1 cellular context compared by ENCODE assay signal in genomic region chr10:72364239-72364777, GRCh38.
A peak's percentile ranks its signal among the peaks of the same experiment; 100 is the strongest.
TF ChIP-seq lines count a peak whose summit lies in the region.

No MANE protein-coding gene starts in this region.

TF ChIP-seq in K562, 482 proteins besides CTCF, POLR2A, EP300 and RAD21 (continued from another document and continues in another):
- TF ChIP-seq, protein P1, sequence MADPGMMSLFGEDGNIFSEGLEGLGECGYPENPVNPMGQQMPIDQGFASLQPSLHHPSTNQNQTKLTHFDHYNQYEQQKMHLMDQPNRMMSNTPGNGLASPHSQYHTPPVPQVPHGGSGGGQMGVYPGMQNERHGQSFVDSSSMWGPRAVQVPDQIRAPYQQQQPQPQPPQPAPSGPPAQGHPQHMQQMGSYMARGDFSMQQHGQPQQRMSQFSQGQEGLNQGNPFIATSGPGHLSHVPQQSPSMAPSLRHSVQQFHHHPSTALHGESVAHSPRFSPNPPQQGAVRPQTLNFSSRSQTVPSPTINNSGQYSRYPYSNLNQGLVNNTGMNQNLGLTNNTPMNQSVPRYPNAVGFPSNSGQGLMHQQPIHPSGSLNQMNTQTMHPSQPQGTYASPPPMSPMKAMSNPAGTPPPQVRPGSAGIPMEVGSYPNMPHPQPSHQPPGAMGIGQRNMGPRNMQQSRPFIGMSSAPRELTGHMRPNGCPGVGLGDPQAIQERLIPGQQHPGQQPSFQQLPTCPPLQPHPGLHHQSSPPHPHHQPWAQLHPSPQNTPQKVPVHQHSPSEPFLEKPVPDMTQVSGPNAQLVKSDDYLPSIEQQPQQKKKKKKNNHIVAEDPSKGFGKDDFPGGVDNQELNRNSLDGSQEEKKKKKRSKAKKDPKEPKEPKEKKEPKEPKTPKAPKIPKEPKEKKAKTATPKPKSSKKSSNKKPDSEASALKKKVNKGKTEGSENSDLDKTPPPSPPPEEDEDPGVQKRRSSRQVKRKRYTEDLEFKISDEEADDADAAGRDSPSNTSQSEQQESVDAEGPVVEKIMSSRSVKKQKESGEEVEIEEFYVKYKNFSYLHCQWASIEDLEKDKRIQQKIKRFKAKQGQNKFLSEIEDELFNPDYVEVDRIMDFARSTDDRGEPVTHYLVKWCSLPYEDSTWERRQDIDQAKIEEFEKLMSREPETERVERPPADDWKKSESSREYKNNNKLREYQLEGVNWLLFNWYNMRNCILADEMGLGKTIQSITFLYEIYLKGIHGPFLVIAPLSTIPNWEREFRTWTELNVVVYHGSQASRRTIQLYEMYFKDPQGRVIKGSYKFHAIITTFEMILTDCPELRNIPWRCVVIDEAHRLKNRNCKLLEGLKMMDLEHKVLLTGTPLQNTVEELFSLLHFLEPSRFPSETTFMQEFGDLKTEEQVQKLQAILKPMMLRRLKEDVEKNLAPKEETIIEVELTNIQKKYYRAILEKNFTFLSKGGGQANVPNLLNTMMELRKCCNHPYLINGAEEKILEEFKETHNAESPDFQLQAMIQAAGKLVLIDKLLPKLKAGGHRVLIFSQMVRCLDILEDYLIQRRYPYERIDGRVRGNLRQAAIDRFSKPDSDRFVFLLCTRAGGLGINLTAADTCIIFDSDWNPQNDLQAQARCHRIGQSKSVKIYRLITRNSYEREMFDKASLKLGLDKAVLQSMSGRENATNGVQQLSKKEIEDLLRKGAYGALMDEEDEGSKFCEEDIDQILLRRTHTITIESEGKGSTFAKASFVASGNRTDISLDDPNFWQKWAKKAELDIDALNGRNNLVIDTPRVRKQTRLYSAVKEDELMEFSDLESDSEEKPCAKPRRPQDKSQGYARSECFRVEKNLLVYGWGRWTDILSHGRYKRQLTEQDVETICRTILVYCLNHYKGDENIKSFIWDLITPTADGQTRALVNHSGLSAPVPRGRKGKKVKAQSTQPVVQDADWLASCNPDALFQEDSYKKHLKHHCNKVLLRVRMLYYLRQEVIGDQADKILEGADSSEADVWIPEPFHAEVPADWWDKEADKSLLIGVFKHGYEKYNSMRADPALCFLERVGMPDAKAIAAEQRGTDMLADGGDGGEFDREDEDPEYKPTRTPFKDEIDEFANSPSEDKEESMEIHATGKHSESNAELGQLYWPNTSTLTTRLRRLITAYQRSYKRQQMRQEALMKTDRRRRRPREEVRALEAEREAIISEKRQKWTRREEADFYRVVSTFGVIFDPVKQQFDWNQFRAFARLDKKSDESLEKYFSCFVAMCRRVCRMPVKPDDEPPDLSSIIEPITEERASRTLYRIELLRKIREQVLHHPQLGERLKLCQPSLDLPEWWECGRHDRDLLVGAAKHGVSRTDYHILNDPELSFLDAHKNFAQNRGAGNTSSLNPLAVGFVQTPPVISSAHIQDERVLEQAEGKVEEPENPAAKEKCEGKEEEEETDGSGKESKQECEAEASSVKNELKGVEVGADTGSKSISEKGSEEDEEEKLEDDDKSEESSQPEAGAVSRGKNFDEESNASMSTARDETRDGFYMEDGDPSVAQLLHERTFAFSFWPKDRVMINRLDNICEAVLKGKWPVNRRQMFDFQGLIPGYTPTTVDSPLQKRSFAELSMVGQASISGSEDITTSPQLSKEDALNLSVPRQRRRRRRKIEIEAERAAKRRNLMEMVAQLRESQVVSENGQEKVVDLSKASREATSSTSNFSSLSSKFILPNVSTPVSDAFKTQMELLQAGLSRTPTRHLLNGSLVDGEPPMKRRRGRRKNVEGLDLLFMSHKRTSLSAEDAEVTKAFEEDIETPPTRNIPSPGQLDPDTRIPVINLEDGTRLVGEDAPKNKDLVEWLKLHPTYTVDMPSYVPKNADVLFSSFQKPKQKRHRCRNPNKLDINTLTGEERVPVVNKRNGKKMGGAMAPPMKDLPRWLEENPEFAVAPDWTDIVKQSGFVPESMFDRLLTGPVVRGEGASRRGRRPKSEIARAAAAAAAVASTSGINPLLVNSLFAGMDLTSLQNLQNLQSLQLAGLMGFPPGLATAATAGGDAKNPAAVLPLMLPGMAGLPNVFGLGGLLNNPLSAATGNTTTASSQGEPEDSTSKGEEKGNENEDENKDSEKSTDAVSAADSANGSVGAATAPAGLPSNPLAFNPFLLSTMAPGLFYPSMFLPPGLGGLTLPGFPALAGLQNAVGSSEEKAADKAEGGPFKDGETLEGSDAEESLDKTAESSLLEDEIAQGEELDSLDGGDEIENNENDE (IDR thresholded peaks at IDR 0.05; ENCODE audit: low read depth, low read length) = no peak
- TF ChIP-seq NR2C1 (IDR thresholded peaks at IDR 0.05) (no peak), NR2C1 (tag; IDR thresholded peaks at IDR 0.05) (no peak), GTF2F1 (IDR thresholded peaks at IDR 0.05; ENCODE audit: low read depth, low read length) (peak; percentile 42; the same call in 1 of the 2 replicates), ZNF140 (CRISPR knock-in tag; IDR thresholded peaks at IDR 0.05) (no peak), FOXO4 (CRISPR knock-in tag; IDR thresholded peaks at IDR 0.05) (no peak), IFI16 (CRISPR knock-in tag; IDR thresholded peaks at IDR 0.05) (no peak), ZNF583 (CRISPR knock-in tag; IDR thresholded peaks at IDR 0.05) (no peak), ZNF609 (CRISPR knock-in tag; IDR thresholded peaks at IDR 0.05; ENCODE audit: borderline replicate concordance) (peak; percentile 39; the same call in 1 of the 2 replicates), RFX7 (CRISPR knock-in tag; IDR thresholded peaks at IDR 0.05) (no peak), GABPB1 (CRISPR knock-in tag; IDR thresholded peaks at IDR 0.05) (peak; percentile 74), ZZZ3 (IDR thresholded peaks at IDR 0.05) (no peak), CBX3 (IDR thresholded peaks at IDR 0.05; ENCODE audit: borderline replicate concordance in 1 of 2, low read length in 2 of 2) (peak in 1 of 2 experiments; percentile 54; a peak in 1 of 3 replicates), ERF (CRISPR knock-in tag; IDR thresholded peaks at IDR 0.05) (no peak), ETV1 (tag; conservative IDR thresholded peaks at IDR 0.05; ENCODE audit: low read depth) (peak; percentile 79), GABPB2 (CRISPR knock-in tag; conservative IDR thresholded peaks at IDR 0.05) (no peak), POU5F1 (IDR thresholded peaks at IDR 0.05; ENCODE audit: borderline replicate concordance, low read depth, low read length, partially characterized antibody) (no peak), TGIF2 (CRISPR knock-in tag; IDR thresholded peaks at IDR 0.05) (no peak), GATAD2B (IDR thresholded peaks at IDR 0.05; ENCODE audit: borderline replicate concordance) (no peak), MAX (CRISPR knock-in tag; IDR thresholded peaks at IDR 0.05) (no peak), ZNF584 (CRISPR knock-in tag; IDR thresholded peaks at IDR 0.05; ENCODE audit: low read depth) (no peak), PURB (CRISPR knock-in tag; IDR thresholded peaks at IDR 0.05; ENCODE audit: low read depth) (no peak), GATAD2A (IDR thresholded peaks at IDR 0.05) (no peak), ZNF830 (CRISPR knock-in tag; IDR thresholded peaks at IDR 0.05) (no peak), DACH1 (IDR thresholded peaks at IDR 0.05; ENCODE audit: partially characterized antibody) (no peak), CBFA2T2 (conservative IDR thresholded peaks at IDR 0.05) (no peak), CCNT2 (IDR thresholded peaks at IDR 0.05; ENCODE audit: borderline replicate concordance, extremely low read depth, insufficient read length, low read depth, low read length) (no peak), FOXJ2 (tag; IDR thresholded peaks at IDR 0.05) (no peak), HMBOX1 (IDR thresholded peaks at IDR 0.05) (no peak), CREB3L1 (IDR thresholded peaks at IDR 0.05; ENCODE audit: borderline replicate concordance, low read depth) (no peak), ZNF23 (CRISPR knock-in tag; IDR thresholded peaks at IDR 0.05) (no peak), WHSC1 (IDR thresholded peaks at IDR 0.05; ENCODE audit: low read length) (no peak), KAT7 (CRISPR knock-in tag; IDR thresholded peaks at IDR 0.05; ENCODE audit: borderline replicate concordance) (no peak), CBFA2T3 (IDR thresholded peaks at IDR 0.05) (no peak), ELF1 (tag; IDR thresholded peaks at IDR 0.05) (peak; percentile 65), RFX5 (IDR thresholded peaks at IDR 0.05; ENCODE audit: low read depth, low read length) (no peak), ZNF282 (CRISPR knock-in tag; IDR thresholded peaks at IDR 0.05) (no peak), ZNF263 (CRISPR knock-in tag; IDR thresholded peaks at IDR 0.05; ENCODE audit: borderline replicate concordance) (peak; percentile 51; the same call in 1 of the 2 replicates), ZC3H4 (CRISPR knock-in tag; IDR thresholded peaks at IDR 0.05; ENCODE audit: borderline replicate concordance) (no peak), SNIP1 (IDR thresholded peaks at IDR 0.05; ENCODE audit: low read depth) (no peak)
- TF ChIP-seq, protein P2, sequence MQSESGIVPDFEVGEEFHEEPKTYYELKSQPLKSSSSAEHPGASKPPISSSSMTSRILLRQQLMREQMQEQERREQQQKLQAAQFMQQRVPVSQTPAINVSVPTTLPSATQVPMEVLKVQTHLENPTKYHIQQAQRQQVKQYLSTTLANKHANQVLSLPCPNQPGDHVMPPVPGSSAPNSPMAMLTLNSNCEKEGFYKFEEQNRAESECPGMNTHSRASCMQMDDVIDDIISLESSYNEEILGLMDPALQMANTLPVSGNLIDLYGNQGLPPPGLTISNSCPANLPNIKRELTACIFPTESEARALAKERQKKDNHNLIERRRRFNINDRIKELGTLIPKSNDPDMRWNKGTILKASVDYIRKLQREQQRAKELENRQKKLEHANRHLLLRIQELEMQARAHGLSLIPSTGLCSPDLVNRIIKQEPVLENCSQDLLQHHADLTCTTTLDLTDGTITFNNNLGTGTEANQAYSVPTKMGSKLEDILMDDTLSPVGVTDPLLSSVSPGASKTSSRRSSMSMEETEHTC (IDR thresholded peaks at IDR 0.05) = no peak
- TF ChIP-seq, protein P3, sequence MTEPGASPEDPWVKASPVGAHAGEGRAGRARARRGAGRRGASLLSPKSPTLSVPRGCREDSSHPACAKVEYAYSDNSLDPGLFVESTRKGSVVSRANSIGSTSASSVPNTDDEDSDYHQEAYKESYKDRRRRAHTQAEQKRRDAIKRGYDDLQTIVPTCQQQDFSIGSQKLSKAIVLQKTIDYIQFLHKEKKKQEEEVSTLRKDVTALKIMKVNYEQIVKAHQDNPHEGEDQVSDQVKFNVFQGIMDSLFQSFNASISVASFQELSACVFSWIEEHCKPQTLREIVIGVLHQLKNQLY (CRISPR knock-in tag; conservative IDR thresholded peaks at IDR 0.05) = no peak
